Comparison of ENCODE assay signal across 19 cellular contexts in genomic region chr7:44154703-44155102, GRCh38. TPM values are rescaled to one million over a fixed set of nuclear protein-coding genes. Genes with fewer than 3 reads are reported as not detected.
"Had no signal": no experiment of that assay in that cellular context is flagged by ENCODE, and none has a peak within 500 bp of the region (broad histone marks: within the 10 kb centered on the region; RNA-seq: fewer than 3 reads in every experiment).

No MANE protein-coding gene starts in this region.

- H3K4me1 ChIP-seq: lower lobe of right lung had no signal

- H3K27me3 ChIP-seq: gastrocnemius medialis, heart right ventricle, right lobe of liver had no signal

- DNase-seq: activated CD4-positive, alpha-beta memory T cell treated with anti-CD3 and anti-CD28 coated beads, Interleukin-2, amount 10 ng/mL, durations not matched to agents 7 days and 5 days; activated CD4-positive, alpha-beta T cell treated with anti-CD3 and anti-CD28 coated beads for 4 hours; activated gamma-delta T cell treated with Interleukin-2 at 50 U/mL for 16 hours; activated T-cell treated with anti-CD3 and anti-CD28 coated beads, Interleukin-2, amount 50 U/mL, for 48 hours; dermis blood vessel endothelial cell; gastrocnemius medialis; heart right ventricle; left cardiac atrium; lower lobe of right lung; nephron progenitor cell; occipital lobe; psoas muscle; stimulated activated CD4-positive, alpha-beta T cell treated with anti-CD3 and anti-CD28 coated beads, Interleukin-12 subunit alpha, Interleukin-12 subunit beta, amount 100 ng/mL, for 4 hours; WERI-Rb-1 had no signal

- ATAC-seq: gastrocnemius medialis; heart right ventricle; left cardiac atrium; lower lobe of right lung; psoas muscle; stimulated activated memory B cell treated with anti-CD40 and anti-IgM and Interleukin-4, amounts not matched to agents 10 μg/mL and 1 μg/mL and 100 μg/mL, for 72 hours had no signal

- H3K36me3 ChIP-seq: gastrocnemius medialis, heart right ventricle, lower lobe of right lung, right lobe of liver, WERI-Rb-1 had no signal

- H3K27ac ChIP-seq: gastrocnemius medialis, heart right ventricle, lower lobe of right lung, psoas muscle, right lobe of liver, WERI-Rb-1 had no signal

- H3K4me3 ChIP-seq: gastrocnemius medialis, heart right ventricle, lower lobe of right lung, psoas muscle, right lobe of liver had no signal

- H3K9me3 ChIP-seq: gastrocnemius medialis, heart right ventricle, lower lobe of right lung, psoas muscle, right lobe of liver had no signal

RNA-seq across cellular contexts. Expression of gene MYL7, which starts 13.6 kb away (rescaled TPM):
- total RNA-seq: activated CD4-positive, alpha-beta memory T cell treated with anti-CD3 and anti-CD28 coated beads, Interleukin-2, amount 10 ng/mL, durations not matched to agents 7 days and 5 days; dermis blood vessel endothelial cell; epithelial cell of proximal tubule; occipital lobe; T-helper 1 cell treated with Interleukin-12 subunit alpha and Interleukin-12 subunit beta and Interleukin-4 antibody, amounts not matched to agents 30 ng/mL and 1 ng/mL, for 36 hours; ureter had no signal

RNA-seq across cellular contexts. Expression of gene GCK, which starts 34.5 kb away (rescaled TPM):
- total RNA-seq: activated CD4-positive, alpha-beta memory T cell treated with anti-CD3 and anti-CD28 coated beads, Interleukin-2, amount 10 ng/mL, durations not matched to agents 7 days and 5 days; dermis blood vessel endothelial cell; psoas muscle; T-helper 1 cell treated with Interleukin-12 subunit alpha and Interleukin-12 subunit beta and Interleukin-4 antibody, amounts not matched to agents 30 ng/mL and 1 ng/mL, for 36 hours had no signal
